Comparison of ENCODE assay signal across 36 cellular contexts in the genomic region with DNA sequence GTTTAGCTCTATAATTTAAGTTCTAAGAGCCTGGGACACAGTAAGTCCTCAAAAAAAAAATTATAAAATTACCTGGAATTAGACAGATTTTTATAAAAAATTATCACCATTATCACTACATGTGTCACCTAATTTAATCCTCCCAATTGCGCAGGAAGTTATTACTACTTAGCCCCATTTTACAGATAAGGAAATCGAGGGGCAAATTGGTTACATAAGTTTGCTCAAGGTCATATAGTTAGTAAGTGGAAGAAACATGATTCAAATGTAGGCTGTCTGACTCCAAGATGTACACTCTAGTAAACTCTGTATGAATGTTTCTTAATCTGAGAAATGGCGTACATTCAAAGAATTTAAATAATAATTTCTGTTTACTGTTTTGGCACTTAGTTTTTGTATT. TPM values are rescaled to one million over a fixed set of nuclear protein-coding genes. Genes with fewer than 3 reads are reported as not detected.
"Had no signal": no experiment of that assay in that cellular context is flagged by ENCODE, and none has a peak within 500 bp of the region (broad histone marks: within the 10 kb centered on the region; RNA-seq: fewer than 3 reads in every experiment).

No MANE protein-coding gene starts in this region.

- FAIRE-seq: astrocyte, kidney, pancreas, small intestine had no signal

- H3K4me1 ChIP-seq: prostate gland had no signal

- H3K27ac Mint-ChIP-seq: activated naive CD4-positive, alpha-beta T cell treated with anti-CD3 and anti-CD28 coated beads for 36 hours; activated naive CD8-positive, alpha-beta T cell treated with anti-CD3 and anti-CD28 coated beads, Interleukin-2, amount 10 ng/mL, durations not matched to agents 7 days and 5 days; stimulated activated memory B cell treated with anti-CD40 and anti-IgM and Interleukin-4, amounts not matched to agents 10 μg/mL and 1 μg/mL and 100 μg/mL, for 72 hours; stimulated activated naive CD8-positive, alpha-beta T cell treated with anti-CD3 and anti-CD28 coated beads, Interleukin-15, amount 100 ng/mL, for 72 hours; type B pancreatic cell had no signal

- ATAC-seq: activated CD4-positive, CD25-positive, alpha-beta regulatory T cell treated with anti-CD3 and anti-CD28 coated beads, Interleukin-2, amount 50 U/mL, for 24 hours; esophagus mucosa; heart left ventricle; left colon; pancreas; stimulated activated memory B cell treated with anti-CD40 and anti-IgM and Interleukin-4, amounts not matched to agents 10 μg/mL and 1 μg/mL and 100 μg/mL, for 72 hours; stimulated activated naive CD8-positive, alpha-beta T cell treated with anti-CD3 and anti-CD28 coated beads, Interleukin-15, amount 100 ng/mL, for 72 hours had no signal

- H3K9me3 Mint-ChIP-seq: activated naive CD4-positive, alpha-beta T cell treated with anti-CD3 and anti-CD28 coated beads for 36 hours; activated naive CD8-positive, alpha-beta T cell treated with anti-CD3 and anti-CD28 coated beads, Interleukin-2, amount 10 ng/mL, durations not matched to agents 7 days and 5 days; immature natural killer cell; stimulated activated memory B cell treated with anti-CD40 and anti-IgM and Interleukin-4, amounts not matched to agents 10 μg/mL and 1 μg/mL and 100 μg/mL, for 72 hours; stimulated activated naive CD8-positive, alpha-beta T cell treated with anti-CD3 and anti-CD28 coated beads, Interleukin-15, amount 100 ng/mL, for 72 hours; type B pancreatic cell had no signal

- DNase-seq: activated CD4-positive, alpha-beta T cell treated with anti-CD3 and anti-CD28 coated beads for 48 hours; activated CD4-positive, alpha-beta T cell treated with anti-CD3 and anti-CD28 coated beads, Interleukin-2, amount 50 U/mL, for 48 hours; activated CD8-positive, alpha-beta memory T cell treated with anti-CD3 and anti-CD28 coated beads for 24 hours; activated effector memory CD4-positive, alpha-beta T cell treated with anti-CD3 and anti-CD28 coated beads, Interleukin-2, amount 50 U/mL, for 16 hours; activated naive CD4-positive, alpha-beta T cell treated with anti-CD3 and anti-CD28 coated beads for 36 hours; activated naive CD8-positive, alpha-beta T cell treated with anti-CD3 and anti-CD28 coated beads, Interleukin-2, amount 10 ng/mL, durations not matched to agents 7 days and 5 days; amniotic stem cell; brain microvascular endothelial cell; cortex of kidney; foreskin fibroblast; heart left ventricle; hypothalamus; immature natural killer cell; kidney; left colon; mammary epithelial cell; pancreas; retina; sigmoid colon; small intestine; stimulated activated CD4-positive, alpha-beta T cell treated with anti-CD3 and anti-CD28 coated beads, Interleukin-4, amount 100 ng/mL, for 4 hours; stimulated activated CD8-positive, alpha-beta memory T cell treated with anti-CD3 and anti-CD28 coated beads, Interleukin-4, amount 100 ng/mL, for 48 hours; stimulated activated naive CD8-positive, alpha-beta T cell treated with anti-CD3 and anti-CD28 coated beads, Interleukin-15, amount 100 ng/mL, for 72 hours; substantia nigra; uterus; WERI-Rb-1 had no signal

- H3K36me3 ChIP-seq: uterus had no signal

- H3K4me3 Mint-ChIP-seq: activated naive CD4-positive, alpha-beta T cell treated with anti-CD3 and anti-CD28 coated beads for 36 hours; stimulated activated memory B cell treated with anti-CD40 and anti-IgM and Interleukin-4, amounts not matched to agents 10 μg/mL and 1 μg/mL and 100 μg/mL, for 72 hours had no signal

- H3K4me3 ChIP-seq: heart left ventricle, pancreas, prostate gland, sigmoid colon, uterus had no signal

- H3K9me3 ChIP-seq: heart left ventricle, pancreas, prostate gland, sigmoid colon, uterus had no signal

- H3K27ac ChIP-seq: brain microvascular endothelial cell, heart left ventricle, pancreas, prostate gland, sigmoid colon, uterus, WERI-Rb-1 had no signal

RNA-seq across cellular contexts. Expression of gene LHX1, which starts 14.1 kb away (rescaled TPM):
- total RNA-seq: activated naive CD4-positive, alpha-beta T cell treated with anti-CD3 and anti-CD28 coated beads for 36 hours; activated naive CD8-positive, alpha-beta T cell treated with anti-CD3 and anti-CD28 coated beads, Interleukin-2, amount 10 ng/mL, durations not matched to agents 7 days and 5 days; cardiac septum; chondrocyte; esophagus mucosa; heart left ventricle; left colon; liver; mammary epithelial cell; mucosa of gallbladder; pancreas; prostate gland; sigmoid colon had no signal
- polyA plus RNA-seq: heart left ventricle, immature natural killer cell, liver, mammary epithelial cell, sigmoid colon, small intestine had no signal
